In the genomic region with DNA sequence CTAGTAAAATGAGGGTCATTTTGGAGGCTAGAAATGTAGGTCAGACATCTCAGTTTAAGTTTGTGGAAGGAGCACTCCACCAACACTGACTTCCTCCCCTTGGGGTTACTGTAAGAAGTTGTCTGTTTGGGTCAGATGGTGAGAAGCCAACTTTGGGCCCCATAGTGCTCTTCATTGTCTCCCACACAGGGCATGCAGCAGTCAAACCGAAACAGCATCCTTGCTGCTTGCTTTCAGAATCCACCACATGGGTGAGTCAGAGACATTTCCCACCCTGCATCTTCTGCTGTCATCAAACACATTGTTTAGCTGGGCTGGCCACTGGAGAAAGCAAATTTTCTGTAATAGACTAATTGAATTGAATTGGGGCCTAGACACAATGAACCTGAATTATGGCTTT, we compare ENCODE assay signal across 1 cellular context.
TF ChIP-seq lines count a peak whose summit lies in the region.

No MANE protein-coding gene starts in this region.

TF ChIP-seq in GM12878, 131 proteins besides CTCF, POLR2A, EP300 and RAD21 (continued from another document):
- no peak for TF ChIP-seq NKRF (conservative IDR thresholded peaks at IDR 0.05)
- no peak for TF ChIP-seq ZBTB40 (IDR thresholded peaks at IDR 0.05; ENCODE audit: borderline replicate concordance)
- TF ChIP-seq, protein P1, sequence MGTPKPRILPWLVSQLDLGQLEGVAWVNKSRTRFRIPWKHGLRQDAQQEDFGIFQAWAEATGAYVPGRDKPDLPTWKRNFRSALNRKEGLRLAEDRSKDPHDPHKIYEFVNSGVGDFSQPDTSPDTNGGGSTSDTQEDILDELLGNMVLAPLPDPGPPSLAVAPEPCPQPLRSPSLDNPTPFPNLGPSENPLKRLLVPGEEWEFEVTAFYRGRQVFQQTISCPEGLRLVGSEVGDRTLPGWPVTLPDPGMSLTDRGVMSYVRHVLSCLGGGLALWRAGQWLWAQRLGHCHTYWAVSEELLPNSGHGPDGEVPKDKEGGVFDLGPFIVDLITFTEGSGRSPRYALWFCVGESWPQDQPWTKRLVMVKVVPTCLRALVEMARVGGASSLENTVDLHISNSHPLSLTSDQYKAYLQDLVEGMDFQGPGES (IDR thresholded peaks at IDR 0.05), result no peak
- no peak for TF ChIP-seq PAX8 (IDR thresholded peaks at IDR 0.05)
- TF ChIP-seq SMAD5 (IDR thresholded peaks at IDR 0.05; ENCODE audit: low read depth), result no peak
- no peak for TF ChIP-seq RBBP5 (conservative IDR thresholded peaks at IDR 0.05)
- peak; percentile 85; the same call in 1 of the 3 replicates for TF ChIP-seq POU2F2 (IDR thresholded peaks at IDR 0.05; ENCODE audit: borderline replicate concordance, low read depth, low read length)
- peak; percentile 96 for TF ChIP-seq PAX5 (IDR thresholded peaks at IDR 0.05; ENCODE audit: borderline replicate concordance, low read depth, low read length)
- no peak for TF ChIP-seq KAT2A (conservative IDR thresholded peaks at IDR 0.05; ENCODE audit: control insufficient read depth, low read depth, low read length)
- 0 out of 2 replicates have a peak, but pooled peaks have one; percentile 69 for TF ChIP-seq RCOR1 (conservative IDR thresholded peaks at IDR 0.05; ENCODE audit: low read depth, low read length)
- 0 out of 2 replicates have a peak, but pooled peaks have one; percentile 33 for TF ChIP-seq WRNIP1 (IDR thresholded peaks at IDR 0.05; ENCODE audit: borderline replicate concordance, low read depth, low read length)
- TF ChIP-seq MEF2B (IDR thresholded peaks at IDR 0.05; ENCODE audit: partially characterized antibody, poor library complexity, severe bottlenecking), result peak; percentile 87
- peak in 1 of 2 experiments; percentile 96; a peak in 2 of 4 replicates for TF ChIP-seq ETV6 (conservative IDR thresholded peaks at IDR 0.05 in 1 of 2, IDR thresholded peaks at IDR 0.05 in 1 of 2; ENCODE audit: borderline replicate concordance in 1 of 2, low read depth in 1 of 2)
- peak; percentile 82; the same call in 1 of the 2 replicates for TF ChIP-seq NFXL1 (IDR thresholded peaks at IDR 0.05; ENCODE audit: borderline replicate concordance)
- TF ChIP-seq ZSCAN29 (IDR thresholded peaks at IDR 0.05), result no peak
- no peak; the same call in 1 of the 2 replicates for TF ChIP-seq PML (IDR thresholded peaks at IDR 0.05; ENCODE audit: low read length)
- TF ChIP-seq TARDBP (IDR thresholded peaks at IDR 0.05; ENCODE audit: borderline replicate concordance), result no peak
- TF ChIP-seq, protein P2, sequence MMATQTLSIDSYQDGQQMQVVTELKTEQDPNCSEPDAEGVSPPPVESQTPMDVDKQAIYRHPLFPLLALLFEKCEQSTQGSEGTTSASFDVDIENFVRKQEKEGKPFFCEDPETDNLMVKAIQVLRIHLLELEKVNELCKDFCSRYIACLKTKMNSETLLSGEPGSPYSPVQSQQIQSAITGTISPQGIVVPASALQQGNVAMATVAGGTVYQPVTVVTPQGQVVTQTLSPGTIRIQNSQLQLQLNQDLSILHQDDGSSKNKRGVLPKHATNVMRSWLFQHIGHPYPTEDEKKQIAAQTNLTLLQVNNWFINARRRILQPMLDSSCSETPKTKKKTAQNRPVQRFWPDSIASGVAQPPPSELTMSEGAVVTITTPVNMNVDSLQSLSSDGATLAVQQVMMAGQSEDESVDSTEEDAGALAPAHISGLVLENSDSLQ (IDR thresholded peaks at IDR 0.05), result peak; percentile 42; the same call in 1 of the 2 replicates
- TF ChIP-seq SREBF1 (IDR thresholded peaks at IDR 0.05; ENCODE audit: low read length), result no peak
- TF ChIP-seq MEF2A (IDR thresholded peaks at IDR 0.05; ENCODE audit: insufficient read depth, low read depth, low read length), result peak; percentile 76; the same call in 1 of the 2 replicates
- TF ChIP-seq EZH2 (IDR thresholded peaks at IDR 0.05; ENCODE audit: borderline replicate concordance, control insufficient read depth, low read depth, low read length), result no peak
- TF ChIP-seq TBL1XR1 (IDR thresholded peaks at IDR 0.05; ENCODE audit: low read depth, low read length), result peak; percentile 83; the same call in 1 of the 2 replicates
- peak; percentile 61 for TF ChIP-seq SP1 (IDR thresholded peaks at IDR 0.05; ENCODE audit: low read depth, low read length)
- TF ChIP-seq IKZF1 (conservative IDR thresholded peaks at IDR 0.05), result peak; percentile 90
- no peak for TF ChIP-seq ATF3 (IDR thresholded peaks at IDR 0.05; ENCODE audit: borderline replicate concordance, extremely low read depth, low read depth, low read length)
- 0 out of 2 replicates have a peak, but pooled peaks have one; percentile 53 for TF ChIP-seq BMI1 (IDR thresholded peaks at IDR 0.05; ENCODE audit: borderline replicate concordance)
